ENCODE assay signal across 18 cellular contexts in the genomic region with DNA sequence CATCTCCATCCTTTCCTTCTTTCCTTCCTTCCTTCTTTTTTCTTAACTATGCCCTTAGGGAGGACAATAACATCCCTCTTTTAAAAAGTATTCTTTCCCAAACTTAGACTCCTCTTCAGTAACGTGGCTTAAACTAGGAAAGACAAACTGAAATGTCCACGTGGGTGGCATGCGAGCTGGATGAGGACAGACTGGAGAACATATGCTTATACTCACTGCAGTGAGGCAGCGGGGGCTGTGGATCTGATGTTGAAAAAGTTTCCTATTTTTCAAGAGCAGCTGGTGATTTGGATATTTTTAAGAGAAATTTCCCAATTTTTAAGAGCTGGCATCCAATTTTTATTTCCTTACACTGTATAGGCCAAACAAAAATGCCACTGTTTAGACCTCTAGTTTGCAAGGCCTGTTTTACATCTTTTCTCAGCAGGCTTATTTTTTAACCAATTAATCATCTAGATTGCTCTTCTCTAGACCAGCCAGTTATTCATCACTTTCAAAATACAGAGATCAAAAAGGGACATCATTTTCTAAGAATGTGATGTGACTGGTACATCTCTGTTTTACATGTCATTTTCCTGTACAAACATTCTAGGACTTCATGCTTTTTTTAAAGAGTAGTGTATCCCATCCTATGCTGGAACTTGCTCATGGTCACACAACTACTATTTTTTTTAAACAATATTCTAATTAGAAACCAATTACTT.
DNase-seq lines count a peak whose midpoint lies in the region; ATAC-seq and TF ChIP-seq lines count a peak whose summit lies in the region.
"Had no signal": no experiment of that assay in that cellular context is flagged by ENCODE, and none has a peak within 500 bp of the region (broad histone marks: within the 10 kb centered on the region; RNA-seq: fewer than 3 reads in every experiment).

No MANE protein-coding gene starts in this region.

- no peaks in the 10 kb centered on the region for H4K20me1 ChIP-seq in hepatocyte (ENCODE audit: insufficient read depth, poor library complexity, severe bottlenecking)
- no peaks in the 10 kb centered on the region for H4K20me1 ChIP-seq in MM.1S (ENCODE audit: insufficient read depth, low read length)

- H3K4me1 ChIP-seq in hepatocyte (ENCODE audit: insufficient read depth) = peaks cover 5% of the 10 kb centered on the region
- no peaks in the 10 kb centered on the region for H3K4me1 ChIP-seq in MM.1S (ENCODE audit: low read length)

- no peak overlapping the region for H3K9ac ChIP-seq in MM.1S (ENCODE audit: low read length)

- no peaks in the 10 kb centered on the region for H3K9me3 Mint-ChIP-seq in activated naive CD4-positive, alpha-beta T cell treated with anti-CD3 and anti-CD28 coated beads for 36 hours
- H3K9me3 Mint-ChIP-seq in activated T-helper 17 cell treated with anti-CD3 and anti-CD28 coated beads, Interleukin-2, amount 50 U/mL, for 72 hours = peaks cover 3% of the 10 kb centered on the region
- H3K9me3 Mint-ChIP-seq: naive thymus-derived CD8-positive, alpha-beta T cell; stimulated activated naive CD8-positive, alpha-beta T cell treated with anti-CD3 and anti-CD28 coated beads, Interleukin-15, amount 100 ng/mL, for 72 hours had no signal

- no peaks in the 10 kb centered on the region for H3K9me3 ChIP-seq in hepatocyte (ENCODE audit: low read depth)
- no peaks in the 10 kb centered on the region for H3K9me3 ChIP-seq in MM.1S (replicated peaks; ENCODE audit: insufficient read depth, low read length)
- H3K9me3 ChIP-seq: ovary had no signal

- H2AFZ ChIP-seq in hepatocyte (no peak overlapping the region), MM.1S (ENCODE audit: low read length) (no peak overlapping the region)

- H3K4me3 Mint-ChIP-seq in activated naive CD4-positive, alpha-beta T cell treated with anti-CD3 and anti-CD28 coated beads for 36 hours = no peak overlapping the region
- peak overlapping the region; percentile 40 for H3K4me3 Mint-ChIP-seq in activated T-helper 17 cell treated with anti-CD3 and anti-CD28 coated beads, Interleukin-2, amount 50 U/mL, for 72 hours
- H3K4me3 Mint-ChIP-seq: CD4-positive, CD25-positive, alpha-beta regulatory T cell; naive thymus-derived CD8-positive, alpha-beta T cell; stimulated activated naive CD8-positive, alpha-beta T cell treated with anti-CD3 and anti-CD28 coated beads, Interleukin-15, amount 100 ng/mL, for 72 hours had no signal

- peaks cover 2% of the 10 kb centered on the region for H3K36me3 Mint-ChIP-seq in activated naive CD4-positive, alpha-beta T cell treated with anti-CD3 and anti-CD28 coated beads for 36 hours (ENCODE audit: low read depth)
- no peaks in the 10 kb centered on the region for H3K36me3 Mint-ChIP-seq in activated T-helper 17 cell treated with anti-CD3 and anti-CD28 coated beads, Interleukin-2, amount 50 U/mL, for 72 hours (ENCODE audit: low read depth)

- no peaks in the 10 kb centered on the region for H3K9me2 ChIP-seq in hepatocyte (replicated peaks; ENCODE audit: insufficient read depth)
- no peaks in the 10 kb centered on the region for H3K9me2 ChIP-seq in MM.1S (replicated peaks; ENCODE audit: insufficient read depth, low read length)

- peaks cover 20% of the 10 kb centered on the region for H3K4me1 Mint-ChIP-seq in activated naive CD4-positive, alpha-beta T cell treated with anti-CD3 and anti-CD28 coated beads for 36 hours (ENCODE audit: low read depth)
- H3K4me1 Mint-ChIP-seq in activated T-helper 17 cell treated with anti-CD3 and anti-CD28 coated beads, Interleukin-2, amount 50 U/mL, for 72 hours = peaks cover 15% of the 10 kb centered on the region

- H3K27me3 ChIP-seq in hepatocyte = no peaks in the 10 kb centered on the region
- no peaks in the 10 kb centered on the region for H3K27me3 ChIP-seq in MM.1S (replicated peaks; ENCODE audit: insufficient read depth, low read length)
- H3K27me3 ChIP-seq: ovary had no signal

- TF ChIP-seq CTCF in hepatocyte (IDR thresholded peaks at IDR 0.05; ENCODE audit: poor library complexity) (no peak), MM.1S (IDR thresholded peaks at IDR 0.05; ENCODE audit: low read length) (no peak)

- DNase-seq in activated naive CD4-positive, alpha-beta T cell treated with anti-CD3 and anti-CD28 coated beads for 36 hours = peak; percentile 19
- no peak for DNase-seq in activated naive CD4-positive, alpha-beta T cell treated with Interleukin-2 at 50 U/mL for 16 hours
- DNase-seq in hepatocyte (ENCODE audit: low spot score) (no peak), superior temporal gyrus (ENCODE audit: extremely low spot score) (peak; percentile 59), epidermal melanocyte (ENCODE audit: insufficient read length, low spot score) (no peak), MM.1S (no peak), retina (no peak)
- DNase-seq: caudate nucleus; IMR-90; naive thymus-derived CD8-positive, alpha-beta T cell; NCI-H1436 treated with DMSO at 0.1 percent for 48 hours; stimulated activated CD4-positive, alpha-beta T cell treated with anti-CD3 and anti-CD28 coated beads, Interleukin-1b, Interleukin-23, amount 100 ng/mL, for 48 hours; stimulated activated naive CD8-positive, alpha-beta T cell treated with anti-CD3 and anti-CD28 coated beads, Interleukin-15, amount 100 ng/mL, for 72 hours; T-helper 2 cell had no signal

- ATAC-seq in activated T-helper 17 cell treated with anti-CD3 and anti-CD28 coated beads, Interleukin-2, amount 50 U/mL, for 72 hours (replicated peaks) = peak; percentile 95
- ATAC-seq: naive thymus-derived CD8-positive, alpha-beta T cell; sciatic nerve; stimulated activated naive CD8-positive, alpha-beta T cell treated with anti-CD3 and anti-CD28 coated beads, Interleukin-15, amount 100 ng/mL, for 72 hours had no signal

- H3K27ac Mint-ChIP-seq in activated naive CD4-positive, alpha-beta T cell treated with anti-CD3 and anti-CD28 coated beads for 36 hours = peak overlapping the region; percentile 52
- peak overlapping the region; percentile 84 for H3K27ac Mint-ChIP-seq in activated T-helper 17 cell treated with anti-CD3 and anti-CD28 coated beads, Interleukin-2, amount 50 U/mL, for 72 hours
- H3K27ac Mint-ChIP-seq: CD4-positive, CD25-positive, alpha-beta regulatory T cell; naive thymus-derived CD8-positive, alpha-beta T cell; stimulated activated naive CD8-positive, alpha-beta T cell treated with anti-CD3 and anti-CD28 coated beads, Interleukin-15, amount 100 ng/mL, for 72 hours had no signal

- H3K27me3 Mint-ChIP-seq in activated naive CD4-positive, alpha-beta T cell treated with anti-CD3 and anti-CD28 coated beads for 36 hours (ENCODE audit: low read depth) = no peaks in the 10 kb centered on the region
- no peaks in the 10 kb centered on the region for H3K27me3 Mint-ChIP-seq in activated T-helper 17 cell treated with anti-CD3 and anti-CD28 coated beads, Interleukin-2, amount 50 U/mL, for 72 hours
- H3K27me3 Mint-ChIP-seq: CD4-positive, CD25-positive, alpha-beta regulatory T cell; naive thymus-derived CD8-positive, alpha-beta T cell; stimulated activated naive CD8-positive, alpha-beta T cell treated with anti-CD3 and anti-CD28 coated beads, Interleukin-15, amount 100 ng/mL, for 72 hours had no signal

- H3K79me2 ChIP-seq in hepatocyte (no peaks in the 10 kb centered on the region), MM.1S (ENCODE audit: low read length) (no peaks in the 10 kb centered on the region)

- H3K4me2 ChIP-seq in hepatocyte = no peak overlapping the region
- no peak overlapping the region for H3K4me2 ChIP-seq in MM.1S (ENCODE audit: low read depth, low read length)

- 79% methylated on average over 4 of the region's 4 CpGs for WGBS in hepatocyte (ENCODE audit: low lambda C conversion rate, missing lambda C conversion rate)

- intact Hi-C loops in activated naive CD4-positive, alpha-beta T cell treated with anti-CD3 and anti-CD28 coated beads for 36 hours (cut with micrococcal nuclease) = loop anchor here (1.0 to 5.0 kb wide), 4 partner anchors 8 to 622 kb away; no protein-coding TSS in a partner anchor

- CTCF ChIA-PET in activated naive CD4-positive, alpha-beta T cell treated with anti-CD3 and anti-CD28 coated beads for 36 hours (lab: Charles Lee) = interaction anchor here (0.6 kb wide), 1 partner anchor 107 kb away, joined by 3 read pairs; no protein-coding TSS in a partner anchor

- H3K27ac ChIP-seq in hepatocyte (peak overlapping the region; percentile 3), MM.1S (ENCODE audit: low read length) (no peak overlapping the region)
- H3K27ac ChIP-seq: ovary had no signal

- H3K4me3 ChIP-seq in hepatocyte = no peak overlapping the region
- H3K4me3 ChIP-seq in MM.1S (ENCODE audit: low read length) = no peak overlapping the region
- H3K4me3 ChIP-seq: ovary had no signal

- H3K36me3 ChIP-seq in hepatocyte (replicated peaks; ENCODE audit: insufficient read depth, low read depth) = no peaks in the 10 kb centered on the region
- no peaks in the 10 kb centered on the region for H3K36me3 ChIP-seq in MM.1S (replicated peaks; ENCODE audit: insufficient read depth, low read length)
- H3K36me3 ChIP-seq: ovary had no signal

- H3F3A ChIP-seq in MM.1S (ENCODE audit: insufficient read depth, low read length) = no peaks in the 10 kb centered on the region

Comparison
In these comparisons a context has a peak if more than half of its experiments do, and no peak if none do; other contexts are left out.
1. DNase-seq: peak in activated naive CD4-positive, alpha-beta T cell treated with anti-CD3 and anti-CD28 coated beads for 36 hours (single experiment) and superior temporal gyrus (single experiment); none in activated naive CD4-positive, alpha-beta T cell treated with Interleukin-2 at 50 U/mL for 16 hours (single experiment), hepatocyte (single experiment), epidermal melanocyte (single experiment), MM.1S (single experiment) and retina (single experiment).